In the genomic region with DNA sequence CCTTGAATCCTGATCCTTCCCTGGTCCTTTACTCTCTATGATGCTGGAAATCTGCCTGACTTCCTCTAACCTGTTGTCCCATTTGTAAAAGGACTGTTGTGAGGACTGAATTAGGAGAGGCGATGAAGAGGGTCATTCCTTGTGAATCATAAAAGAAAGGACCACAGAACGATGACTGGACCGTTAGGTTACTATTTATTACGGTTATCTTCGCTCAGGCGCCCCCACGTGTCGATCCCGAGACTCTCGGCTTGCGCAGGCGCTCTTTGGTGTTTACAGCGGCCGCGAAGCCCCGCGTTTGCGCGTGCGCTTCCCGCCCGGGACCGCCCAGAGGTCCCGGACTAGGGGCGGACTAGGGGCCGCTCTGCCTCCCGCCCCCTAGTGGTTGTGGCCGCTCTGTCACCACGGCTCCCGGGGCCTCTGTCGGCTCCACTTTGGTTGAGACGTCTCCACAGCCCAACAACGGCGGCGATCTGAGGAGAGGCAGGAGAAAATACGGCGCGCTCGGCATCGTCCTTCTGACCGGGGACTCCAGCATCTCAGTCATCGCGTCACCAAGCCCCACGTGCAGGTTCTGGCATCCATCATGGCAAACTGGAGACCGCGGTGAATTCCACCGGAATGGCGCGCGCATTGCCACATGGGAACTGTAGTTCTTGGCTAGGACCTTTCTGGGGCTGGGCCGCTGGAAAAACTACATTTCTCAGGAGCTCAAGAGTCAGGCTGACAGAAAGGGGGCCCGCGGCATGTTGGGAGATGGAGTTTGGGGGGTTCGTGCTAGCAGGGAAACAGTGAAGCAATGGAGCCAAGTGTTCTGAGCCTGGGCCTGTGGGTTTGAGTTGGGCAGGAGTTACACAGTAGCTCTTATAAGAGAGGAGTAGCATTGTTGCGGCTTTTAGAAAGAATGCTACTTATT, we compare ENCODE assay signal across 1 cellular context.
TF ChIP-seq lines count a peak whose summit lies in the region.

STARD10 (minus strand) TSS at position 596 of the 916 bp plus-strand sequence. CDS start 12,866 bp downstream, outside the sequence.

TF ChIP-seq in GM12878, 131 proteins besides CTCF, POLR2A, EP300 and RAD21 (continued from another document and continues in another):
- TF ChIP-seq, protein P1, sequence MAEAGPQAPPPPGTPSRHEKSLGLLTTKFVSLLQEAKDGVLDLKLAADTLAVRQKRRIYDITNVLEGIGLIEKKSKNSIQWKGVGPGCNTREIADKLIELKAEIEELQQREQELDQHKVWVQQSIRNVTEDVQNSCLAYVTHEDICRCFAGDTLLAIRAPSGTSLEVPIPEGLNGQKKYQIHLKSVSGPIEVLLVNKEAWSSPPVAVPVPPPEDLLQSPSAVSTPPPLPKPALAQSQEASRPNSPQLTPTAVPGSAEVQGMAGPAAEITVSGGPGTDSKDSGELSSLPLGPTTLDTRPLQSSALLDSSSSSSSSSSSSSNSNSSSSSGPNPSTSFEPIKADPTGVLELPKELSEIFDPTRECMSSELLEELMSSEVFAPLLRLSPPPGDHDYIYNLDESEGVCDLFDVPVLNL (IDR thresholded peaks at IDR 0.05; ENCODE audit: low read depth, low read length): no peak
- TF ChIP-seq IRF4 (IDR thresholded peaks at IDR 0.05; ENCODE audit: low read depth, low read length) (no peak), E4F1 (IDR thresholded peaks at IDR 0.05; ENCODE audit: borderline replicate concordance, partially characterized antibody) (peak; percentile 30), POLR2AphosphoS5 (IDR thresholded peaks at IDR 0.05; ENCODE audit: low read length) (peak; percentile 59; the same call in 1 of the 2 replicates), FOXK2 (IDR thresholded peaks at IDR 0.05) (peak; percentile 81), TCF3 (IDR thresholded peaks at IDR 0.05; ENCODE audit: borderline replicate concordance, insufficient read depth, low read depth, low read length) (no peak), MXI1 (IDR thresholded peaks at IDR 0.05; ENCODE audit: low read depth, low read length) (peak; percentile 64), ZNF274 (IDR thresholded peaks at IDR 0.05; ENCODE audit: insufficient read depth, insufficient read length) (no peak), ZNF207 (IDR thresholded peaks at IDR 0.05; ENCODE audit: borderline replicate concordance) (peak; percentile 95), CHD4 (IDR thresholded peaks at IDR 0.05) (no peak), STAT3 (IDR thresholded peaks at IDR 0.05; ENCODE audit: low read depth, low read length) (no peak), EED (IDR thresholded peaks at IDR 0.05; ENCODE audit: low read depth) (no peak), RB1 (IDR thresholded peaks at IDR 0.05; ENCODE audit: borderline replicate concordance) (peak; percentile 96; the same call in 1 of the 2 replicates), NRF1 (conservative IDR thresholded peaks at IDR 0.05; ENCODE audit: low read depth, low read length) (peak; percentile 95), DPF2 (IDR thresholded peaks at IDR 0.05) (peak; percentile 62; the same call in 1 of the 2 replicates), CREM (IDR thresholded peaks at IDR 0.05; ENCODE audit: low read depth) (peak; percentile 90), ZSCAN29 (IDR thresholded peaks at IDR 0.05) (no peak), RAD51 (IDR thresholded peaks at IDR 0.05) (peak; percentile 42), ETV6 (conservative IDR thresholded peaks at IDR 0.05 in 1 of 2, IDR thresholded peaks at IDR 0.05 in 1 of 2; ENCODE audit: borderline replicate concordance in 1 of 2, low read depth in 1 of 2) (no peak), MTA3 (IDR thresholded peaks at IDR 0.05; ENCODE audit: borderline replicate concordance, low read length) (no peak), MEF2A (IDR thresholded peaks at IDR 0.05; ENCODE audit: insufficient read depth, low read depth, low read length) (no peak), JUNB (IDR thresholded peaks at IDR 0.05) (no peak), NR2C1 (IDR thresholded peaks at IDR 0.05) (peak; percentile 60), RUNX3 (IDR thresholded peaks at IDR 0.05; ENCODE audit: low read length) (peak; percentile 87), RCOR1 (conservative IDR thresholded peaks at IDR 0.05; ENCODE audit: low read depth, low read length) (0 out of 2 replicates have a peak, but pooled peaks have one; percentile 78), MTA2 (IDR thresholded peaks at IDR 0.05; ENCODE audit: low read depth) (no peak), TCF12 (IDR thresholded peaks at IDR 0.05; ENCODE audit: low read depth, low read length) (peak; percentile 60; the same call in 1 of the 2 replicates), HDAC2 (IDR thresholded peaks at IDR 0.05) (no peak), ZBED1 (IDR thresholded peaks at IDR 0.05; ENCODE audit: borderline replicate concordance) (no peak), BHLHE40 (IDR thresholded peaks at IDR 0.05; ENCODE audit: borderline replicate concordance in 1 of 2, low read depth in 2 of 2, low read length in 1 of 2) (peak; percentile 87 to 91), NFIC (IDR thresholded peaks at IDR 0.05; ENCODE audit: low read depth, low read length) (no peak), STAT1 (conservative IDR thresholded peaks at IDR 0.05) (peak; percentile 84; the same call in 1 of the 2 replicates), NFXL1 (IDR thresholded peaks at IDR 0.05; ENCODE audit: borderline replicate concordance) (no peak), FOS (IDR thresholded peaks at IDR 0.05; ENCODE audit: borderline replicate concordance, extremely low read depth, insufficient read length) (no peak), REST (IDR thresholded peaks at IDR 0.05; ENCODE audit: low read depth, low read length) (no peak), NR2C2 (IDR thresholded peaks at IDR 0.05; ENCODE audit: borderline replicate concordance, control insufficient read depth, insufficient read length, low read depth) (no peak)
- TF ChIP-seq, protein P2, sequence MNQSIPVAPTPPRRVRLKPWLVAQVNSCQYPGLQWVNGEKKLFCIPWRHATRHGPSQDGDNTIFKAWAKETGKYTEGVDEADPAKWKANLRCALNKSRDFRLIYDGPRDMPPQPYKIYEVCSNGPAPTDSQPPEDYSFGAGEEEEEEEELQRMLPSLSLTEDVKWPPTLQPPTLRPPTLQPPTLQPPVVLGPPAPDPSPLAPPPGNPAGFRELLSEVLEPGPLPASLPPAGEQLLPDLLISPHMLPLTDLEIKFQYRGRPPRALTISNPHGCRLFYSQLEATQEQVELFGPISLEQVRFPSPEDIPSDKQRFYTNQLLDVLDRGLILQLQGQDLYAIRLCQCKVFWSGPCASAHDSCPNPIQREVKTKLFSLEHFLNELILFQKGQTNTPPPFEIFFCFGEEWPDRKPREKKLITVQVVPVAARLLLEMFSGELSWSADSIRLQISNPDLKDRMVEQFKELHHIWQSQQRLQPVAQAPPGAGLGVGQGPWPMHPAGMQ (IDR thresholded peaks at IDR 0.05; ENCODE audit: borderline replicate concordance): no peak
- TF ChIP-seq, protein P3, sequence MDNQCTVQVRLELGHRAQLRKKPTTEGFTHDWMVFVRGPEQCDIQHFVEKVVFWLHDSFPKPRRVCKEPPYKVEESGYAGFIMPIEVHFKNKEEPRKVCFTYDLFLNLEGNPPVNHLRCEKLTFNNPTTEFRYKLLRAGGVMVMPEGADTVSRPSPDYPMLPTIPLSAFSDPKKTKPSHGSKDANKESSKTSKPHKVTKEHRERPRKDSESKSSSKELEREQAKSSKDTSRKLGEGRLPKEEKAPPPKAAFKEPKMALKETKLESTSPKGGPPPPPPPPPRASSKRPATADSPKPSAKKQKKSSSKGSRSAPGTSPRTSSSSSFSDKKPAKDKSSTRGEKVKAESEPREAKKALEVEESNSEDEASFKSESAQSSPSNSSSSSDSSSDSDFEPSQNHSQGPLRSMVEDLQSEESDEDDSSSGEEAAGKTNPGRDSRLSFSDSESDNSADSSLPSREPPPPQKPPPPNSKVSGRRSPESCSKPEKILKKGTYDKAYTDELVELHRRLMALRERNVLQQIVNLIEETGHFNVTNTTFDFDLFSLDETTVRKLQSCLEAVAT (IDR thresholded peaks at IDR 0.05): peak; percentile 91
- TF ChIP-seq, protein P4, sequence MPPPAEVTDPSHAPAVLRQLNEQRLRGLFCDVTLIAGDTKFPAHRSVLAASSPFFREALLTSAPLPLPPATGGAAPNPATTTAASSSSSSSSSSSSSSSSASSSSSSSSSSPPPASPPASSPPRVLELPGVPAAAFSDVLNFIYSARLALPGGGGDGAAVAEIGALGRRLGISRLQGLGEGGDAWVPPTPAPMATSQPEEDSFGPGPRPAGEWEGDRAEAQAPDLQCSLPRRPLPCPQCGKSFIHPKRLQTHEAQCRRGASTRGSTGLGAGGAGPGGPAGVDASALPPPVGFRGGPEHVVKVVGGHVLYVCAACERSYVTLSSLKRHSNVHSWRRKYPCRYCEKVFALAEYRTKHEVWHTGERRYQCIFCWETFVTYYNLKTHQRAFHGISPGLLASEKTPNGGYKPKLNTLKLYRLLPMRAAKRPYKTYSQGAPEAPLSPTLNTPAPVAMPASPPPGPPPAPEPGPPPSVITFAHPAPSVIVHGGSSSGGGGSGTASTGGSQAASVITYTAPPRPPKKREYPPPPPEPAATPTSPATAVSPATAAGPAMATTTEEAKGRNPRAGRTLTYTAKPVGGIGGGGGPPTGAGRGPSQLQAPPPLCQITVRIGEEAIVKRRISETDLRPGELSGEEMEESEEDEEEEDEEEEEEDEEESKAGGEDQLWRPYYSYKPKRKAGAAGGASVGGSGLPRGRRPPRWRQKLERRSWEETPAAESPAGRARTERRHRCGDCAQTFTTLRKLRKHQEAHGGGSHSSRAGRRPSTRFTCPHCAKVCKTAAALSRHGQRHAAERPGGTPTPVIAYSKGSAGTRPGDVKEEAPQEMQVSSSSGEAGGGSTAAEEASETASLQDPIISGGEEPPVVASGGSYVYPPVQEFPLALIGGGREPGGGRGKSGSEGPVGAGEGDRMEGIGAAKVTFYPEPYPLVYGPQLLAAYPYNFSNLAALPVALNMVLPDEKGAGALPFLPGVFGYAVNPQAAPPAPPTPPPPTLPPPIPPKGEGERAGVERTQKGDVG (CRISPR knock-in tag; IDR thresholded peaks at IDR 0.05): no peak
- TF ChIP-seq, protein P5, sequence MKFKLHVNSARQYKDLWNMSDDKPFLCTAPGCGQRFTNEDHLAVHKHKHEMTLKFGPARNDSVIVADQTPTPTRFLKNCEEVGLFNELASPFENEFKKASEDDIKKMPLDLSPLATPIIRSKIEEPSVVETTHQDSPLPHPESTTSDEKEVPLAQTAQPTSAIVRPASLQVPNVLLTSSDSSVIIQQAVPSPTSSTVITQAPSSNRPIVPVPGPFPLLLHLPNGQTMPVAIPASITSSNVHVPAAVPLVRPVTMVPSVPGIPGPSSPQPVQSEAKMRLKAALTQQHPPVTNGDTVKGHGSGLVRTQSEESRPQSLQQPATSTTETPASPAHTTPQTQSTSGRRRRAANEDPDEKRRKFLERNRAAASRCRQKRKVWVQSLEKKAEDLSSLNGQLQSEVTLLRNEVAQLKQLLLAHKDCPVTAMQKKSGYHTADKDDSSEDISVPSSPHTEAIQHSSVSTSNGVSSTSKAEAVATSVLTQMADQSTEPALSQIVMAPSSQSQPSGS (IDR thresholded peaks at IDR 0.05; ENCODE audit: low read length): no peak
